ENCODE assay signal across 8 cellular contexts in the genomic region with DNA sequence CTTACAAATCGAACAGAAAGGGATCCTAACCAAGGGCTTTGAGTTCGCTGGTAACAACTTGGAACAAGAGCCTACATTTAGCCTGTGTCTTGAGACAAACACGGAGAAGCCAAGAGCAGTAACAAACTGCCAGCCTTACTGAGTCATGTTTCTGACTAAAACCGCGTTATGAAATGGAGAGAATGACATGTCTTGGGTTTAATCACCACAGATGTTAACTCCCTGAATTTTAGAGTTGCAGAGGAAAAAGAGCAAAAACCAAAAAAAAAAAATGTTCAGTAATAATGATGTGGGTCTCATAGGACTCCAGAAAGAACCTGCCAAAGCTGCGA. TPM values are rescaled to one million over a fixed set of nuclear protein-coding genes. Genes with fewer than 3 reads are reported as not detected.
DNase-seq lines count a peak whose midpoint lies in the region; TF ChIP-seq lines count a peak whose summit lies in the region.

No MANE protein-coding gene starts in this region.

- no peak overlapping the region for H3K18ac ChIP-seq in H9 (ENCODE audit: insufficient read length, low read depth, low read length)

- H3K23ac ChIP-seq in H9 (ENCODE audit: insufficient read length, low read depth, low read length), result no peak overlapping the region

- H3K4ac ChIP-seq in H9 (ENCODE audit: low read depth, low read length), result no peak overlapping the region

- no peak overlapping the region for H3K27ac ChIP-seq in H9 (ENCODE audit: insufficient read length, low read depth, low read length)
- peak overlapping the region; percentile 96 for H3K27ac ChIP-seq in parathyroid adenoma

- H2BK20ac ChIP-seq in H9 (ENCODE audit: low read depth, low read length, poor library complexity, severe bottlenecking), result no peak overlapping the region

- H3K9me3 Mint-ChIP-seq in H9, result peaks cover 9 to 10% of the 10 kb centered on the region in 2 experiments; a peak in 4 of 5 replicates
- no peaks in the 10 kb centered on the region for H3K9me3 Mint-ChIP-seq in activated T-helper 1 cell treated with anti-CD3 and anti-CD28 coated beads, Interleukin-12 subunit alpha, Interleukin-12 subunit beta, Interleukin-2, Interleukin-4 antibody, amounts not matched to agents 30 ng/mL and 10 ng/mL and 1 ng/mL, durations not matched to agents 14 hours and 24 hours and 36 hours

- peak overlapping the region; percentile 82 for H3K4me3 ChIP-seq in parathyroid adenoma (ENCODE audit: low read depth, low read length)

- peaks cover 35 to 39% of the 10 kb centered on the region in 2 experiments for H3K4me1 Mint-ChIP-seq in H9
- H3K4me1 Mint-ChIP-seq in activated T-helper 1 cell treated with anti-CD3 and anti-CD28 coated beads, Interleukin-12 subunit alpha, Interleukin-12 subunit beta, Interleukin-2, Interleukin-4 antibody, amounts not matched to agents 30 ng/mL and 10 ng/mL and 1 ng/mL, durations not matched to agents 14 hours and 24 hours and 36 hours (ENCODE audit: low read depth), result peaks cover 56% of the 10 kb centered on the region

- no peak overlapping the region for H3T11ph ChIP-seq in H9 (ENCODE audit: low read length)

- H3K4me1 ChIP-seq in H9 (ENCODE audit: insufficient read depth, low read length) (no peaks in the 10 kb centered on the region), parathyroid adenoma (no peaks in the 10 kb centered on the region)

- TF ChIP-seq CTCF in GM10266 (IDR thresholded peaks at IDR 0.05; ENCODE audit: control insufficient read depth, insufficient read depth, low read depth, missing control alignments) (no peak), H9 (conservative IDR thresholded peaks at IDR 0.05) (no peak), parathyroid adenoma (IDR thresholded peaks at IDR 0.05) (no peak)

- H4K20me1 ChIP-seq in H9 (ENCODE audit: control insufficient read depth, insufficient read depth, insufficient read length), result no peaks in the 10 kb centered on the region

- peaks cover 5% of the 10 kb centered on the region; the same call in 1 of the 2 replicates for H3K79me2 ChIP-seq in H9 (ENCODE audit: insufficient read depth, low read length)
- peaks cover 23% of the 10 kb centered on the region for H3K79me2 ChIP-seq in parathyroid adenoma

- no peak overlapping the region for H2BK12ac ChIP-seq in H9 (ENCODE audit: insufficient read length, low read depth, low read length)

- H4K8ac ChIP-seq in H9 (replicated peaks; ENCODE audit: insufficient read length, low read depth, low read length), result no peak overlapping the region

- peak overlapping the region in 2 of 3 experiments; percentile 97 to 98; a peak in 5 of 7 replicates for H3K27ac Mint-ChIP-seq in H9
- H3K27ac Mint-ChIP-seq in activated T-helper 1 cell treated with anti-CD3 and anti-CD28 coated beads, Interleukin-12 subunit alpha, Interleukin-12 subunit beta, Interleukin-2, Interleukin-4 antibody, amounts not matched to agents 30 ng/mL and 10 ng/mL and 1 ng/mL, durations not matched to agents 14 hours and 24 hours and 36 hours, result peak overlapping the region; percentile 94

- 0 out of 2 replicates have a peak overlapping the region, but pooled peaks have one; percentile 4 for H3K14ac ChIP-seq in H9 (ENCODE audit: insufficient read depth, low read length)

- H2BK5ac ChIP-seq in H9 (ENCODE audit: insufficient read length, low read length), result no peak overlapping the region

- no peak overlapping the region for H2AK5ac ChIP-seq in H9 (ENCODE audit: insufficient read length, low read length)

- H3K27me3 ChIP-seq in H9 (ENCODE audit: insufficient read depth, low read length) (no peaks in the 10 kb centered on the region), parathyroid adenoma (ENCODE audit: control insufficient read depth, insufficient read depth, low read length) (no peaks in the 10 kb centered on the region)

- H3K9me3 ChIP-seq in H9 (ENCODE audit: control insufficient read depth, low read depth, low read length), result no peaks in the 10 kb centered on the region
- H3K9me3 ChIP-seq in parathyroid adenoma (ENCODE audit: control insufficient read depth, low read length), result no peaks in the 10 kb centered on the region

- H3K56ac ChIP-seq in H9 (ENCODE audit: insufficient read length, low read depth, low read length), result no peak overlapping the region

- H2AFZ ChIP-seq in H9 (ENCODE audit: low read length), result no peak overlapping the region
- peak overlapping the region; percentile 98 for H2AFZ ChIP-seq in parathyroid adenoma

- H3K4me3 Mint-ChIP-seq in H9, result peak overlapping the region; percentile 91 to 98
- peak overlapping the region; percentile 88 for H3K4me3 Mint-ChIP-seq in activated T-helper 1 cell treated with anti-CD3 and anti-CD28 coated beads, Interleukin-12 subunit alpha, Interleukin-12 subunit beta, Interleukin-2, Interleukin-4 antibody, amounts not matched to agents 30 ng/mL and 10 ng/mL and 1 ng/mL, durations not matched to agents 14 hours and 24 hours and 36 hours

- H4K91ac ChIP-seq in H9 (ENCODE audit: insufficient read length, low read depth, low read length), result no peak overlapping the region

- peak overlapping the region; percentile 86 for H3K9ac ChIP-seq in H9 (ENCODE audit: extremely low read depth, insufficient read length, low read length)
- H3K9ac ChIP-seq in parathyroid adenoma, result peak overlapping the region; percentile 92

- DNase-seq in GM10266 (ENCODE audit: extremely low spot score) (peak; percentile 37), H9 (no peak), M059J (ENCODE audit: low read depth) (peak; percentile 88), globus pallidus (ENCODE audit: low spot score) (peak; percentile 48), NK-92 (lab: John Stamatoyannopoulos, UW; ENCODE audit: unreplicated experiment) (no peak), islet precursor cell (no peak)
- peak; percentile 42 for DNase-seq in activated T-helper 1 cell treated with anti-CD3 and anti-CD28 coated beads, Interleukin-12 subunit alpha, Interleukin-12 subunit beta, Interleukin-2, Interleukin-4 antibody, amounts not matched to agents 30 ng/mL and 10 ng/mL and 1 ng/mL, durations not matched to agents 14 hours and 24 hours and 36 hours (ENCODE audit: low spot score)

- peaks cover 0 to 10% (median 7%) of the 10 kb centered on the region in 3 experiments; a peak in 5 of 7 replicates for H3K36me3 Mint-ChIP-seq in H9 (ENCODE audit: insufficient read depth in 1 of 3, low read depth in 3 of 3)
- peaks cover 16% of the 10 kb centered on the region for H3K36me3 Mint-ChIP-seq in activated T-helper 1 cell treated with anti-CD3 and anti-CD28 coated beads, Interleukin-12 subunit alpha, Interleukin-12 subunit beta, Interleukin-2, Interleukin-4 antibody, amounts not matched to agents 30 ng/mL and 10 ng/mL and 1 ng/mL, durations not matched to agents 14 hours and 24 hours and 36 hours (ENCODE audit: low read depth)

- H3K27me3 Mint-ChIP-seq in H9 (ENCODE audit: low read depth), result no peaks in the 10 kb centered on the region
- H3K27me3 Mint-ChIP-seq in activated T-helper 1 cell treated with anti-CD3 and anti-CD28 coated beads, Interleukin-12 subunit alpha, Interleukin-12 subunit beta, Interleukin-2, Interleukin-4 antibody, amounts not matched to agents 30 ng/mL and 10 ng/mL and 1 ng/mL, durations not matched to agents 14 hours and 24 hours and 36 hours (ENCODE audit: insufficient read depth), result no peaks in the 10 kb centered on the region

- H3K23me2 ChIP-seq in H9 (ENCODE audit: insufficient read length, low read depth, low read length, poor library complexity, severe bottlenecking), result peaks cover 6% of the 10 kb centered on the region

- no CpG with 5 or more reads among the region's 6 CpGs for WGBS in H9 (ENCODE audit: extremely low coverage, insufficient read length, low lambda C conversion rate)

- intact Hi-C loops in activated T-helper 1 cell treated with anti-CD3 and anti-CD28 coated beads, Interleukin-12 subunit alpha, Interleukin-12 subunit beta, Interleukin-2, Interleukin-4 antibody, amounts not matched to agents 30 ng/mL and 10 ng/mL and 1 ng/mL, durations not matched to agents 14 hours and 24 hours and 36 hours (cut with micrococcal nuclease), result loop anchor here (1.0 to 5.0 kb wide), 8 partner anchors 27 to 1639 kb away; partner anchors contain the start of genes ACTR6, GAS2L3 and SLC25A3

- H3K36me3 ChIP-seq in parathyroid adenoma (ENCODE audit: control insufficient read depth, insufficient read depth, low read length), result no peaks in the 10 kb centered on the region

- no peaks in the 10 kb centered on the region for H3K79me1 ChIP-seq in H9 (ENCODE audit: insufficient read depth, low read depth, low read length, poor library complexity, severe bottlenecking)

- no peak overlapping the region for H4K5ac ChIP-seq in H9 (ENCODE audit: insufficient read length, low read depth, low read length)

- no peak overlapping the region for H2BK120ac ChIP-seq in H9 (ENCODE audit: low read depth, low read length, poor library complexity, severe bottlenecking)

- H2BK15ac ChIP-seq in H9 (ENCODE audit: low read depth, low read length), result no peak overlapping the region

- H3K4me2 ChIP-seq in H9 (ENCODE audit: insufficient read depth, insufficient read length, low read length), result peak overlapping the region; percentile 63
- peak overlapping the region; percentile 82 for H3K4me2 ChIP-seq in parathyroid adenoma (ENCODE audit: low read length)

RNA-seq across cellular contexts. Expression of gene BLTP3B, which starts 1.0 kb away (rescaled TPM):
- 20.7 and 23.9 TPM in 2 replicates for total RNA-seq in H9 (2021)
- 18.5 and 25.1 TPM in 2 replicates for total RNA-seq in M059J (2014; rRNA removed; shearing (Covaris generic))
- 72.6 and 74.6 TPM in 2 replicates for total RNA-seq in activated T-helper 1 cell treated with anti-CD3 and anti-CD28 coated beads, Interleukin-12 subunit alpha, Interleukin-12 subunit beta, Interleukin-2, Interleukin-4 antibody, amounts not matched to agents 30 ng/mL and 10 ng/mL and 1 ng/mL, durations not matched to agents 14 hours and 24 hours and 36 hours

RNA-seq across cellular contexts. Expression of gene ACTR6, which starts 59.0 kb away (rescaled TPM):
- total RNA-seq in H9 (2021), result 34.9 and 36.5 TPM in 2 replicates
- 24.1 and 28.3 TPM in 2 replicates for total RNA-seq in M059J (2014; rRNA removed; shearing (Covaris generic))
- 29.8 and 35.4 TPM in 2 replicates for total RNA-seq in activated T-helper 1 cell treated with anti-CD3 and anti-CD28 coated beads, Interleukin-12 subunit alpha, Interleukin-12 subunit beta, Interleukin-2, Interleukin-4 antibody, amounts not matched to agents 30 ng/mL and 10 ng/mL and 1 ng/mL, durations not matched to agents 14 hours and 24 hours and 36 hours

Comparison
In these comparisons a context has a peak if more than half of its experiments do, and no peak if none do; other contexts are left out.
1. DNase-seq: peak in GM10266 (single experiment), M059J (single experiment), activated T-helper 1 cell treated with anti-CD3 and anti-CD28 coated beads, Interleukin-12 subunit alpha, Interleukin-12 subunit beta, Interleukin-2, Interleukin-4 antibody, amounts not matched to agents 30 ng/mL and 10 ng/mL and 1 ng/mL, durations not matched to agents 14 hours and 24 hours and 36 hours (single experiment) and globus pallidus (single experiment); none in H9 (single experiment), NK-92 (single experiment) and islet precursor cell (single experiment).